ENCODE assay signal across 8 cellular contexts in the genomic region with DNA sequence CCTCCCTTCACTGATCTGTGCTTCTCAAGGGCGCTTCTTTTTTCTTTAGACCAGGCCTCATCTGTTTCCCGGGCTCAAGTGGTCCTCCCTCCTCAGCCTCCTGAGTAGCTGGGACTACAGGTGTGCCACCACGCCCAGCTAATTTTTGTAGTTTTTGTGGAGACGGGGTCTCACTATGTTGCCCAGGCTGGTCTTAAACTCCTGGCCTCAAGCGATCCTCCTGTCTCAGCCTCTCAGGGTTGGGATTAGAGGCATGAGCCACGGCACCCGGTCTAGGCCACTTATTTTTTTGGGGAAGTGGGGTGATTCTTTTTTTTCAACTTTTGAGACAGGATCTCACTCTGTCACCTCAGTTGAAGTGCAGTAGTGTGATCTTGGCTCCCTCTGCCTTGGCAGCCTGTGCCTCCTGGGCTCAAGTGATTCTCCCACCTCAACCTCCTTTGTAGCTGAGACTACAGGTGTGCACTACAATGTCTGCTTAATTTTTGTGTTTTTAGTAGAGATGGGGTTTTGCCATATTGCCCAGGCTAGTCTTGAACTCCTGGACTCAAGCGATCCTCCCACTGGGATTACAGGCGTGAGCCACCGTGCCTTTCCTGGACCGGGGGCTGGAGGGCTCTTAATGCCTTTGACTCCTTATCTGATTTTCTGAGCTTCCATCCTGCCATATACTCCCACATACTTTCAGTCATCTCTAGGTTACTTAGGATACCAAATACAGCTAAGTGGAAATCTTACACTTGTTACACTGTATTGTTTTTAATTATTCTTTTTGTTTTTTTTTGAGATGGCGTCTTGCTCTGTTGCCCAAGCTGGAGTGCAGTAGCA. TPM values are rescaled to one million over a fixed set of nuclear protein-coding genes. Genes with fewer than 3 reads are reported as not detected.
A peak's percentile ranks its signal among the peaks of the same experiment; 100 is the strongest.
DNase-seq lines count a peak whose midpoint lies in the region; ATAC-seq lines count a peak whose summit lies in the region.

No MANE protein-coding gene starts in this region.

- no peaks in the 10 kb centered on the region for H3K9me3 ChIP-seq in thymus (ENCODE audit: control insufficient read depth)

- H3K27me3 Mint-ChIP-seq in activated T-cell treated with anti-CD3 and anti-CD28 coated beads, Interleukin-2, amount 50 U/mL, for 72 hours (ENCODE audit: low read depth): no peaks in the 10 kb centered on the region
- H3K27me3 Mint-ChIP-seq in activated naive CD8-positive, alpha-beta T cell: no peaks in the 10 kb centered on the region

- ATAC-seq in activated T-cell treated with anti-CD3 and anti-CD28 coated beads, Interleukin-2, amount 50 U/mL, for 72 hours (replicated peaks in 1 of 2): no peak
- ATAC-seq in HG02798 (IDR thresholded peaks at IDR 0.05; ENCODE audit: poor library complexity, unreplicated experiment) (no peak), GM21786 (IDR thresholded peaks at IDR 0.05; ENCODE audit: unreplicated experiment) (no peak)

- peak overlapping the region; percentile 65 to 81 for H3K4me3 Mint-ChIP-seq in activated T-cell treated with anti-CD3 and anti-CD28 coated beads, Interleukin-2, amount 50 U/mL, for 72 hours
- H3K4me3 Mint-ChIP-seq in activated naive CD8-positive, alpha-beta T cell: peak overlapping the region; percentile 62

- H3K9me3 Mint-ChIP-seq in activated T-cell treated with anti-CD3 and anti-CD28 coated beads, Interleukin-2, amount 50 U/mL, for 72 hours: no peaks in the 10 kb centered on the region
- H3K9me3 Mint-ChIP-seq in activated naive CD8-positive, alpha-beta T cell (ENCODE audit: low read depth): no peaks in the 10 kb centered on the region

- H3K36me3 Mint-ChIP-seq in activated T-cell treated with anti-CD3 and anti-CD28 coated beads, Interleukin-2, amount 50 U/mL, for 72 hours (ENCODE audit: insufficient read depth in 2 of 2): no peaks in the 10 kb centered on the region
- H3K36me3 Mint-ChIP-seq in activated naive CD8-positive, alpha-beta T cell: peaks cover 3% of the 10 kb centered on the region

- H3K4me3 ChIP-seq in thymus (ENCODE audit: low read length): peak overlapping the region; percentile 61

- DNase-seq in activated T-cell treated with anti-CD3 and anti-CD28 coated beads, Interleukin-2, amount 50 U/mL, for 72 hours: no peak
- DNase-seq in activated T-cell treated with anti-CD3 and anti-CD28 coated beads, Interleukin-2, amount 50 U/mL, for 1 hour: no peak
- DNase-seq in left kidney (ENCODE audit: low read depth, low spot score): peak; percentile 75
- no peak for DNase-seq in NCI-H748 (lab: John Stamatoyannopoulos, UW; ENCODE audit: unreplicated experiment)

- H3K4me1 Mint-ChIP-seq in activated T-cell treated with anti-CD3 and anti-CD28 coated beads, Interleukin-2, amount 50 U/mL, for 72 hours (ENCODE audit: low read depth): peaks cover 14% of the 10 kb centered on the region
- H3K4me1 Mint-ChIP-seq in activated naive CD8-positive, alpha-beta T cell (ENCODE audit: low read depth): peaks cover 7% of the 10 kb centered on the region

- peaks cover 4% of the 10 kb centered on the region for H3K4me1 ChIP-seq in thymus (ENCODE audit: control insufficient read depth, insufficient read depth, low read length)

- H3K36me3 ChIP-seq in thymus (ENCODE audit: control insufficient read depth, insufficient read depth): peaks cover 32% of the 10 kb centered on the region

- 91% methylated on average over 12 of the region's 12 CpGs for WGBS in thymus

- H3K27me3 ChIP-seq in thymus (ENCODE audit: control insufficient read depth, insufficient read depth): no peaks in the 10 kb centered on the region

- H3K27ac Mint-ChIP-seq in activated T-cell treated with anti-CD3 and anti-CD28 coated beads, Interleukin-2, amount 50 U/mL, for 72 hours: peak overlapping the region; percentile 51
- H3K27ac Mint-ChIP-seq in activated naive CD8-positive, alpha-beta T cell: no peak overlapping the region

- H3K27ac ChIP-seq in thymus (ENCODE audit: low read depth): no peak overlapping the region

RNA-seq across cellular contexts. Expression of a gene that starts 18.9 kb away (rescaled TPM):
- under 1 TPM; 0.37 to 0.67 TPM for total RNA-seq in activated T-cell treated with anti-CD3 and anti-CD28 coated beads, Interleukin-2, amount 50 U/mL, for 72 hours
- polyA plus RNA-seq in thymus: 5.6 TPM

RNA-seq across cellular contexts. Expression of a gene that starts 39.8 kb away (rescaled TPM):
- 10 to 100 TPM; 16.8 to 24.7 TPM for total RNA-seq in activated T-cell treated with anti-CD3 and anti-CD28 coated beads, Interleukin-2, amount 50 U/mL, for 72 hours
- polyA plus RNA-seq in thymus: 97.1 TPM

RNA-seq across cellular contexts. Expression of a gene that starts 50.2 kb away (rescaled TPM):
- total RNA-seq in activated T-cell treated with anti-CD3 and anti-CD28 coated beads, Interleukin-2, amount 50 U/mL, for 72 hours: 10 to 100 TPM; 22.2 to 23.8 TPM
- polyA plus RNA-seq in thymus: 18.3 TPM
